In the genomic region with DNA sequence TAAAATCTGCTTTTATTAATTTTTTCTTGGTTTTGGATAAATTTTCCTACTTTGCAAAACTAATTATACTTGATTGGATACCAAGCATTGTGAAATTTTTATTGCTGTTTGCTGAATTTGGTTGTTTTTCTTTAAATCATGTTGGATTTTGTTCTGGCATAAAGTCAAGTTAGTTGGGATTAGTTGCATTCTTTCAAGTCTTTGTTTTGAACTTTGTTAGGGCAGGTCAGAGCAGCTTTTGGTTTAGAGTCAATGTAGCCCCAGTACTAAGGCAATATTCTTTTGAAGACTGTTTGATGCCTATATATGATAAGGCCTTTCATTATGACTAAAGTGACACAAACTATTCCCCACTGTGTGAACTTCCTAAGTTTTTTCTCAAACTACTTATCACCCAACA, we compare ENCODE assay signal across 22 cellular contexts.
"Had no signal": no experiment of that assay in that cellular context is flagged by ENCODE, and none has a peak within 500 bp of the region (broad histone marks: within the 10 kb centered on the region; RNA-seq: fewer than 3 reads in every experiment).

No MANE protein-coding gene starts in this region.

- DNase-seq: activated CD4-positive, alpha-beta memory T cell treated with anti-CD3 and anti-CD28 coated beads, Interleukin-2, amount 10 ng/mL, durations not matched to agents 7 days and 5 days; activated CD4-positive, alpha-beta T cell treated with anti-CD3 and anti-CD28 coated beads, Interleukin-2, amount 50 U/mL, for 1 hour; activated CD4-positive, CD25-positive, alpha-beta regulatory T cell; activated gamma-delta T cell; activated naive CD4-positive, alpha-beta T cell treated with anti-CD3 and anti-CD28 coated beads for 36 hours; activated T-cell treated with anti-CD3 and anti-CD28 coated beads for 4 hours; activated T-cell treated with anti-CD3 and anti-CD28 coated beads, Interleukin-2, amount 50 U/mL, for 48 hours; caudate nucleus; Karpas-422; NCI-H1436 treated with DMSO at 0.1 percent for 48 hours; NCI-H187 treated with DMSO at 0.1 percent for 48 hours; NCI-H2081 treated with DMSO at 0.1 percent for 48 hours; Right ventricle myocardium superior; T-helper 1 cell had no signal

- H3K27ac ChIP-seq: RWPE1, SJCRH30, VCaP had no signal

- H3K27me3 Mint-ChIP-seq: activated CD4-positive, alpha-beta memory T cell treated with anti-CD3 and anti-CD28 coated beads, Interleukin-2, amount 10 ng/mL, durations not matched to agents 7 days and 5 days; activated naive CD8-positive, alpha-beta T cell; activated T-helper 17 cell treated with anti-CD3 and anti-CD28 coated beads, Interleukin-2, amount 50 U/mL, for 72 hours had no signal

- H3K27me3 ChIP-seq: SJCRH30 had no signal

- H3K27ac Mint-ChIP-seq: activated CD4-positive, alpha-beta memory T cell treated with anti-CD3 and anti-CD28 coated beads, Interleukin-2, amount 10 ng/mL, durations not matched to agents 7 days and 5 days; activated naive CD4-positive, alpha-beta T cell treated with anti-CD3 and anti-CD28 coated beads for 36 hours; activated naive CD8-positive, alpha-beta T cell; activated T-helper 17 cell treated with anti-CD3 and anti-CD28 coated beads, Interleukin-2, amount 50 U/mL, for 72 hours had no signal

- H3K36me3 Mint-ChIP-seq: activated naive CD8-positive, alpha-beta T cell had no signal

- FAIRE-seq: K562 had no signal

- H3K4me3 Mint-ChIP-seq: activated CD4-positive, alpha-beta memory T cell treated with anti-CD3 and anti-CD28 coated beads, Interleukin-2, amount 10 ng/mL, durations not matched to agents 7 days and 5 days; activated naive CD4-positive, alpha-beta T cell treated with anti-CD3 and anti-CD28 coated beads for 36 hours; activated naive CD8-positive, alpha-beta T cell; activated T-helper 17 cell treated with anti-CD3 and anti-CD28 coated beads, Interleukin-2, amount 50 U/mL, for 72 hours had no signal

- H3K9ac ChIP-seq: SK-N-SH had no signal

- H3K36me3 ChIP-seq: SJCRH30 had no signal

- H3K4me3 ChIP-seq: K562, SJCRH30 had no signal

- H3K4me2 ChIP-seq: SK-N-SH had no signal

- H3K4me1 Mint-ChIP-seq: activated CD4-positive, alpha-beta memory T cell treated with anti-CD3 and anti-CD28 coated beads, Interleukin-2, amount 10 ng/mL, durations not matched to agents 7 days and 5 days; activated T-helper 17 cell treated with anti-CD3 and anti-CD28 coated beads, Interleukin-2, amount 50 U/mL, for 72 hours had no signal

- ATAC-seq: activated T-helper 17 cell treated with anti-CD3 and anti-CD28 coated beads, Interleukin-2, amount 50 U/mL, for 72 hours; K562; Panc1 had no signal
